14 cellular contexts compared by ENCODE assay signal in genomic region chr7:44959956-44960640, GRCh38. TPM values are rescaled to one million over a fixed set of nuclear protein-coding genes. Genes with fewer than 3 reads are reported as not detected.
DNase-seq lines count a peak whose midpoint lies in the region; ATAC-seq and TF ChIP-seq lines count a peak whose summit lies in the region.
"Had no signal": no experiment of that assay in that cellular context is flagged by ENCODE, and none has a peak within 500 bp of the region (broad histone marks: within the 10 kb centered on the region; RNA-seq: fewer than 3 reads in every experiment).

No MANE protein-coding gene starts in this region.

- WGBS in suprapubic skin: 88% methylated on average over 4 of the region's 4 CpGs
- 62 to 78% (median 70%) methylated on average over 1 to 4 of the region's 4 CpGs for WGBS in adrenal gland, 4 donors

- H3K4me1 Mint-ChIP-seq in activated naive CD4-positive, alpha-beta T cell treated with anti-CD3 and anti-CD28 coated beads for 36 hours (ENCODE audit: low read depth): peaks cover 21% of the 10 kb centered on the region
- H3K4me1 Mint-ChIP-seq in T-helper 2 cell treated with Interferon-gamma antibody and Interleukin-4, amounts not matched to agents 5 μg/mL and 100 μg/mL, for 36 hours (ENCODE audit: low read depth): peaks cover 15% of the 10 kb centered on the region
- peaks cover 22% of the 10 kb centered on the region for H3K4me1 Mint-ChIP-seq in dendritic cell treated with granulocyte-macrophage colony-stimulating factor and Interleukin-4, amounts not matched to agents 40 ng/mL and 50 ng/mL, for 4 days (ENCODE audit: low read depth)
- H3K4me1 Mint-ChIP-seq: endodermal cell had no signal

- no peak for TF ChIP-seq POLR2A in suprapubic skin (IDR thresholded peaks at IDR 0.05)
- no peak for TF ChIP-seq POLR2A in adrenal gland (IDR thresholded peaks at IDR 0.05)

- TF ChIP-seq CTCF in suprapubic skin (IDR thresholded peaks at IDR 0.05): no peak
- no peak for TF ChIP-seq CTCF in adrenal gland (IDR thresholded peaks at IDR 0.05)
- TF ChIP-seq CTCF in omental fat pad (IDR thresholded peaks at IDR 0.05): no peak

- intact Hi-C loops in activated naive CD4-positive, alpha-beta T cell treated with anti-CD3 and anti-CD28 coated beads for 36 hours (cut with micrococcal nuclease): no loop called here
- intact Hi-C loops in dendritic cell treated with granulocyte-macrophage colony-stimulating factor and Interleukin-4, amounts not matched to agents 40 ng/mL and 50 ng/mL, for 4 days (cut with micrococcal nuclease): no loop called here
- intact Hi-C loops in adrenal gland (cut with DNase I): no loop called here

- no peak overlapping the region for H3K4me3 Mint-ChIP-seq in activated naive CD4-positive, alpha-beta T cell treated with anti-CD3 and anti-CD28 coated beads for 36 hours
- H3K4me3 Mint-ChIP-seq in T-helper 2 cell treated with Interferon-gamma antibody and Interleukin-4, amounts not matched to agents 5 μg/mL and 100 μg/mL, for 36 hours: no peak overlapping the region
- H3K4me3 Mint-ChIP-seq in dendritic cell treated with granulocyte-macrophage colony-stimulating factor and Interleukin-4, amounts not matched to agents 40 ng/mL and 50 ng/mL, for 4 days: no peak overlapping the region
- H3K4me3 Mint-ChIP-seq: endodermal cell had no signal

- H3K27me3 Mint-ChIP-seq in activated naive CD4-positive, alpha-beta T cell treated with anti-CD3 and anti-CD28 coated beads for 36 hours (ENCODE audit: low read depth): no peaks in the 10 kb centered on the region
- no peaks in the 10 kb centered on the region for H3K27me3 Mint-ChIP-seq in T-helper 2 cell treated with Interferon-gamma antibody and Interleukin-4, amounts not matched to agents 5 μg/mL and 100 μg/mL, for 36 hours (ENCODE audit: low read depth)
- H3K27me3 Mint-ChIP-seq in dendritic cell treated with granulocyte-macrophage colony-stimulating factor and Interleukin-4, amounts not matched to agents 40 ng/mL and 50 ng/mL, for 4 days: peaks cover 9% of the 10 kb centered on the region

- H3K27me3 ChIP-seq in suprapubic skin: no peaks in the 10 kb centered on the region
- H3K27me3 ChIP-seq in adrenal gland: no peaks in the 10 kb centered on the region

- H3K27ac ChIP-seq in suprapubic skin (no peak overlapping the region), adrenal gland (no peak overlapping the region)

- ATAC-seq in omental fat pad (ENCODE audit: low FRiP score): no peak
- ATAC-seq: PC-3 had no signal

- no peak for TF ChIP-seq EP300 in suprapubic skin (IDR thresholded peaks at IDR 0.05)

- peaks cover 10% of the 10 kb centered on the region for H3K4me1 ChIP-seq in suprapubic skin
- peaks cover 0 to 12% of the 10 kb centered on the region in 2 donors for H3K4me1 ChIP-seq in adrenal gland (replicated peaks in 1 of 2)

- peak overlapping the region; percentile 80 for H3K27ac Mint-ChIP-seq in activated naive CD4-positive, alpha-beta T cell treated with anti-CD3 and anti-CD28 coated beads for 36 hours
- H3K27ac Mint-ChIP-seq in T-helper 2 cell treated with Interferon-gamma antibody and Interleukin-4, amounts not matched to agents 5 μg/mL and 100 μg/mL, for 36 hours: peak overlapping the region; percentile 68
- H3K27ac Mint-ChIP-seq in dendritic cell treated with granulocyte-macrophage colony-stimulating factor and Interleukin-4, amounts not matched to agents 40 ng/mL and 50 ng/mL, for 4 days: peak overlapping the region; percentile 53
- H3K27ac Mint-ChIP-seq: endodermal cell had no signal

- CTCF ChIA-PET in activated naive CD4-positive, alpha-beta T cell treated with anti-CD3 and anti-CD28 coated beads for 36 hours (lab: Charles Lee): interaction anchor here (3.0 kb wide), 1 partner anchor 14 kb away, joined by 17 read pairs; no protein-coding TSS in a partner anchor

- H3K36me3 ChIP-seq in suprapubic skin (no peaks in the 10 kb centered on the region), adrenal gland (replicated peaks in 1 of 2) (no peaks in the 10 kb centered on the region)

- H3K9me3 Mint-ChIP-seq in activated naive CD4-positive, alpha-beta T cell treated with anti-CD3 and anti-CD28 coated beads for 36 hours: no peaks in the 10 kb centered on the region
- H3K9me3 Mint-ChIP-seq in T-helper 2 cell treated with Interferon-gamma antibody and Interleukin-4, amounts not matched to agents 5 μg/mL and 100 μg/mL, for 36 hours: no peaks in the 10 kb centered on the region
- H3K9me3 Mint-ChIP-seq in dendritic cell treated with granulocyte-macrophage colony-stimulating factor and Interleukin-4, amounts not matched to agents 40 ng/mL and 50 ng/mL, for 4 days: no peaks in the 10 kb centered on the region
- H3K9me3 Mint-ChIP-seq: endodermal cell had no signal

- DNase-seq in activated naive CD4-positive, alpha-beta T cell treated with anti-CD3 and anti-CD28 coated beads for 36 hours: peak; percentile 19
- no peak for DNase-seq in activated naive CD4-positive, alpha-beta T cell treated with anti-CD3 and anti-CD28 coated beads, Interleukin-2, amount 50 U/mL, for 16 hours
- DNase-seq in T-helper 2 cell treated with Interferon-gamma antibody and Interleukin-4, amounts not matched to agents 5 μg/mL and 100 μg/mL, for 36 hours (ENCODE audit: low spot score): no peak
- peak; percentile 30 to 65 for DNase-seq in suprapubic skin (ENCODE audit: low spot score in 2 of 2)
- DNase-seq in adrenal gland: no peak
- no peak for DNase-seq in COLO668 (lab: John Stamatoyannopoulos, UW; ENCODE audit: unreplicated experiment)
- DNase-seq in omental fat pad (ENCODE audit: low spot score): no peak
- DNase-seq: endodermal cell, NCI-H1694, NCI-H510A treated with DMSO at 0.1 percent for 48 hours, occipital lobe, PC-3 had no signal

- no peak overlapping the region for H3K4me3 ChIP-seq in suprapubic skin
- no peak overlapping the region for H3K4me3 ChIP-seq in adrenal gland

- H3K36me3 Mint-ChIP-seq in activated naive CD4-positive, alpha-beta T cell treated with anti-CD3 and anti-CD28 coated beads for 36 hours (ENCODE audit: low read depth): peaks cover 22% of the 10 kb centered on the region
- peaks cover 26% of the 10 kb centered on the region for H3K36me3 Mint-ChIP-seq in T-helper 2 cell treated with Interferon-gamma antibody and Interleukin-4, amounts not matched to agents 5 μg/mL and 100 μg/mL, for 36 hours (ENCODE audit: low read depth)
- H3K36me3 Mint-ChIP-seq in dendritic cell treated with granulocyte-macrophage colony-stimulating factor and Interleukin-4, amounts not matched to agents 40 ng/mL and 50 ng/mL, for 4 days (ENCODE audit: low read depth): peaks cover 36% of the 10 kb centered on the region

- H3K9me3 ChIP-seq in suprapubic skin (no peaks in the 10 kb centered on the region), adrenal gland (replicated peaks in 1 of 3) (no peaks in the 10 kb centered on the region)

RNA-seq across cellular contexts. Expression of gene MYO1G, which starts 18.7 kb away (rescaled TPM):
- 100 to 1,000 TPM; 391 to 406 TPM for total RNA-seq in activated naive CD4-positive, alpha-beta T cell treated with anti-CD3 and anti-CD28 coated beads for 36 hours
- total RNA-seq in suprapubic skin (1 to 10 TPM in 3 of 4 donors, under 1 TPM in 1; 0.68 to 4.5 (median 1.6) TPM), adrenal gland (1 to 10 TPM in 7 of 8 donors, under 1 TPM in 1; 0.06 to 8.1 (median 4.2) TPM), omental fat pad (10 to 100 TPM in 1 of 4 donors, 1 to 10 TPM in 3; 2.6 to 14.7 (median 4.0) TPM)
- 10 to 100 TPM in 1 of 3 donors, 1 to 10 TPM in 2; 1.0 to 12.8 (median 4.0) TPM for polyA plus RNA-seq in adrenal gland
- polyA plus RNA-seq: AG04450 had no signal

RNA-seq across cellular contexts. Expression of gene CCM2, which starts 39.9 kb away (rescaled TPM):
- 10 to 100 TPM; 87.9 to 88.3 TPM for total RNA-seq in activated naive CD4-positive, alpha-beta T cell treated with anti-CD3 and anti-CD28 coated beads for 36 hours
- total RNA-seq in suprapubic skin (10 to 100 TPM; 34.3 to 42.3 (median 35.9) TPM), adrenal gland (10 to 100 TPM; 36.1 to 84.5 (median 50.7) TPM), omental fat pad (10 to 100 TPM; 40.5 to 61.7 (median 57.6) TPM)
- polyA plus RNA-seq in adrenal gland: 10 to 100 TPM; 42.2 to 81.6 (median 72.1) TPM

Comparison
In these comparisons a context has a peak if more than half of its experiments do, and no peak if none do; other contexts are left out.
1. DNase-seq: peak in activated naive CD4-positive, alpha-beta T cell treated with anti-CD3 and anti-CD28 coated beads for 36 hours (single experiment) and suprapubic skin (2 of 2); none in activated naive CD4-positive, alpha-beta T cell treated with anti-CD3 and anti-CD28 coated beads, Interleukin-2, amount 50 U/mL, for 16 hours (single experiment), T-helper 2 cell treated with Interferon-gamma antibody and Interleukin-4, amounts not matched to agents 5 μg/mL and 100 μg/mL, for 36 hours (single experiment), adrenal gland (0 of 7), COLO668 (single experiment) and omental fat pad (single experiment).
2. RNA of gene MYO1G, which starts 18.7 kb away (total RNA-seq): 391 to 406 TPM in activated naive CD4-positive, alpha-beta T cell treated with anti-CD3 and anti-CD28 coated beads for 36 hours; 2.6 to 14.7 TPM in omental fat pad, 0.06 to 8.1 TPM in adrenal gland and 0.68 to 4.5 TPM in suprapubic skin; every median in the first group is over 10 times any median in the second.
3. Peak in every context shown above with its lines, with median percentiles within 50 percentile points of each other: H3K27ac Mint-ChIP-seq.